In the genomic region with DNA sequence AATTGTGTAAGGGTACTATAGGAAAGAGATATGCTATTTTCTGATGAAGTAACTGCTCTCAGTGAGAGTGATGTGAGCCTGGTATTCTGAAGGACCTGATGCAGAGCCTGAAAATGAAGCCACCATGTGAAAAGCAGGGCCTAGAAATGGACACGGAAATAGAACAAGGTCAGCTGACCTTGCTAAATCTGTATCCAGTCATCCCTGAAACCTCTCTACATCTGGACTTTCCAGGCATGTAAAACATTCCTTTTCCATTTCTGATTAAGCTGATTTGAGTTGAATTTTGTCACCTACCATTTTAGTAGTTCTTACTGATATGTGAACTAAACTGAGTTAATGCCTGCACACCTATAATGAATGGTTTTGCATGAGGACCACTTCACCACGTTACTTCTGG, we compare ENCODE assay signal across 27 cellular contexts.
"Had no signal": no experiment of that assay in that cellular context is flagged by ENCODE, and none has a peak within 500 bp of the region (broad histone marks: within the 10 kb centered on the region; RNA-seq: fewer than 3 reads in every experiment).

No MANE protein-coding gene starts in this region.

- H3K36me3 ChIP-seq: heart right ventricle, left lung, lower lobe of right lung, pancreas, prostate gland, right lobe of liver, stomach, thyroid gland, transverse colon, upper lobe of right lung had no signal

- H3K4me1 ChIP-seq: heart right ventricle, left lung, lower lobe of right lung, prostate gland, right lobe of liver, stomach, testis, transverse colon, upper lobe of right lung had no signal

- H3K79me2 ChIP-seq: hepatocyte had no signal

- H3K27ac ChIP-seq: heart right ventricle, hepatocyte, left lung, lower lobe of right lung, pancreas, prostate gland, right lobe of liver, stomach, testis, thyroid gland, transverse colon, upper lobe of right lung had no signal

- DNase-seq: heart right ventricle; islet precursor cell; left colon; left lung; lower lobe of right lung; mammary epithelial cell; mesendoderm; midbrain; mucosa of descending colon; naive thymus-derived CD8-positive, alpha-beta T cell; nucleus accumbens; pancreas; posterior cingulate gyrus; right lobe of liver; stimulated activated CD4-positive, alpha-beta T cell treated with anti-CD3 and anti-CD28 coated beads, Interleukin-1b, Interleukin-23, amount 100 ng/mL, for 48 hours; stimulated activated CD4-positive, alpha-beta T cell treated with anti-CD3 and anti-CD28 coated beads, Interleukin-2, amount 100 ng/mL, for 48 hours; stimulated activated CD4-positive, alpha-beta T cell treated with anti-CD3 and anti-CD28 coated beads, Interleukin-4, amount 100 ng/mL, for 4 hours; stimulated activated CD8-positive, alpha-beta memory T cell treated with anti-CD3 and anti-CD28 coated beads, Interleukin-4, amount 100 ng/mL, for 48 hours; stimulated activated naive CD4-positive, alpha-beta T cell treated with Interleukin-2 at 50 U/mL for 16 hours; stomach; testis; thyroid gland; transverse colon; upper lobe of right lung had no signal

- H3K27me3 ChIP-seq: heart right ventricle, hepatocyte, left lung, pancreas, right lobe of liver, stomach, testis, thyroid gland, transverse colon, upper lobe of right lung had no signal

- H3K4me3 ChIP-seq: heart right ventricle, hepatocyte, left lung, lower lobe of right lung, mucosa of descending colon, pancreas, prostate gland, right lobe of liver, smooth muscle cell, stomach, testis, thyroid gland, transverse colon, upper lobe of right lung had no signal

- H2AFZ ChIP-seq: hepatocyte had no signal

- ATAC-seq: heart right ventricle; left colon; lower lobe of right lung; mucosa of descending colon; naive thymus-derived CD8-positive, alpha-beta T cell; pancreas; right lobe of liver; upper lobe of right lung had no signal

- H3K9me3 ChIP-seq: heart right ventricle, left lung, lower lobe of right lung, mucosa of descending colon, pancreas, prostate gland, right lobe of liver, stomach, testis, thyroid gland, transverse colon, upper lobe of right lung had no signal

- H3K4me2 ChIP-seq: hepatocyte, smooth muscle cell had no signal
